Comparison of ENCODE assay signal across 9 cellular contexts in the genomic region with DNA sequence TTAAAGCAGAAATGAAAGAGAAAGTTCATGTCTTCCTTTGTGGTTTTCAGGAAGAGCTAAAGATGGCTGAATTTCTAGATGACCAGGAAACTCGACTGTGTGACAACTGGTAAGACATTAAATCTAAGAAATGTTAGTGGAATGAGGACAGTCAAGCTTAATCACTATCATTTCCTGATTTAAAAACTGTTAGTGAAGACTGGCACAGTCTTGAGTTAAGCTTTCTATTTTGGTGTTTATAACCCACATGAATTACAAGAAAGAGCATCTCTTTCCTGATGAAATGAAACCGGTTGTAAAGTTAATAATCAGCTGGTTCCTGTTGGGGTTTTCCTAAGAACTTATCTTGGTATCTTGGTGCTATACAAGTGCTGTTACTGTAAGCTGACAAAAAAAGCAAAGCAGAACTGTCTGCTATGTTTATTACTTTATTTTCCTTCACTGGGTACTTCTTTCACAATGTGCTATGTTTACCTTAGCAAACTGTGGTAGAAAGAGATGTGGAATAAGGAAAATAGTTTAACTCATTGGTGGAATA. TPM values are rescaled to one million over a fixed set of nuclear protein-coding genes. Genes with fewer than 3 reads are reported as not detected.
DNase-seq lines count a peak whose midpoint lies in the region; ATAC-seq, FAIRE-seq and TF ChIP-seq lines count a peak whose summit lies in the region.
"Had no signal": no experiment of that assay in that cellular context is flagged by ENCODE, and none has a peak within 500 bp of the region (broad histone marks: within the 10 kb centered on the region; RNA-seq: fewer than 3 reads in every experiment).

No MANE protein-coding gene starts in this region.

- H3K27me3 ChIP-seq in heart right ventricle: no peaks in the 10 kb centered on the region
- no peaks in the 10 kb centered on the region for H3K27me3 ChIP-seq in astrocyte (ENCODE audit: insufficient read depth, low read length)
- no peaks in the 10 kb centered on the region for H3K27me3 ChIP-seq in muscle layer of duodenum (ENCODE audit: low read depth, low read length)

- peaks cover 31% of the 10 kb centered on the region for H4K20me1 ChIP-seq in astrocyte (ENCODE audit: insufficient read depth, low read length)

- peaks cover 16% of the 10 kb centered on the region for H3K4me1 Mint-ChIP-seq in astrocyte (ENCODE audit: low read depth, unreplicated experiment)

- H3K79me2 ChIP-seq in astrocyte (ENCODE audit: insufficient read depth, low read length): peaks cover 58% of the 10 kb centered on the region

- H3K36me3 ChIP-seq in heart right ventricle (peaks cover 0 to 44% (median 8%) of the 10 kb centered on the region in 9 donors), astrocyte (ENCODE audit: insufficient read depth, low read length) (peaks cover 12% of the 10 kb centered on the region), muscle layer of duodenum (ENCODE audit: control insufficient read depth in 1 of 2, insufficient read depth in 2 of 2, low read length in 2 of 2) (peaks cover 11 to 15% of the 10 kb centered on the region in 2 donors)

- H3K4me3 Mint-ChIP-seq in astrocyte (ENCODE audit: unreplicated experiment): no peak overlapping the region

- H3K4me2 ChIP-seq in astrocyte (ENCODE audit: low read length): peak overlapping the region; percentile 23

- H3K4me1 ChIP-seq in heart right ventricle (peaks cover 3 to 80% (median 64%) of the 10 kb centered on the region in 9 donors), astrocyte (ENCODE audit: insufficient read depth, low read length) (peaks cover 7% of the 10 kb centered on the region), muscle layer of duodenum (ENCODE audit: control insufficient read depth in 1 of 2, insufficient read depth in 2 of 2, low read length in 2 of 2) (peaks cover 16 to 37% of the 10 kb centered on the region in 2 donors)

- H3K9me3 ChIP-seq in heart right ventricle (no peaks in the 10 kb centered on the region), astrocyte (ENCODE audit: insufficient read depth, low read depth, low read length) (no peaks in the 10 kb centered on the region), muscle layer of duodenum (ENCODE audit: control insufficient read depth in 1 of 2, low read length in 2 of 2) (no peaks in the 10 kb centered on the region)

- no peak for DNase-seq in heart right ventricle
- no peak for DNase-seq in Right ventricle myocardium inferior (ENCODE audit: missing footprints)
- peak; percentile 84 for DNase-seq in Jurkat, Clone E6-1 (ENCODE audit: low read depth, low spot score)
- no peak for DNase-seq in astrocyte (ENCODE audit: low read depth)
- DNase-seq in HTR-8/SVneo (ENCODE audit: insufficient read length, low spot score): no peak
- DNase-seq in AG08396 (ENCODE audit: low spot score): no peak
- no peak for DNase-seq in SHP77 treated with DMSO at 0.1 percent for 48 hours (lab: John Stamatoyannopoulos, UW)

- peaks cover 4% of the 10 kb centered on the region for H3K36me3 Mint-ChIP-seq in astrocyte (ENCODE audit: low read depth, unreplicated experiment)

- FAIRE-seq in astrocyte (lab: Jason Lieb, UNC) (no peak), HTR-8/SVneo (lab: Jason Lieb, UNC) (no peak)

- no peaks in the 10 kb centered on the region for H3K9me3 Mint-ChIP-seq in astrocyte (ENCODE audit: unreplicated experiment)
- H3K9me3 Mint-ChIP-seq: brain had no signal

- 15 to 28% methylated on average over 2 of the region's 2 CpGs for WGBS in heart right ventricle, 2 donors

- H3K4me3 ChIP-seq in heart right ventricle (peak overlapping the region in 6 of 10 donors; percentile 4 to 37 (median 17)), astrocyte (ENCODE audit: insufficient read depth, low read depth, low read length) (no peak overlapping the region), muscle layer of duodenum (ENCODE audit: low read depth in 1 of 2, low read length in 2 of 2) (peak overlapping the region; percentile 1 to 22)
- H3K4me3 ChIP-seq in Jurkat, Clone E6-1 (ENCODE audit: low read length): peak overlapping the region; percentile 13; the same call in 1 of the 2 replicates

- intact Hi-C loops in heart right ventricle (cut with DNase I) (no loop called here), Right ventricle myocardium inferior (cut with DNase I) (no loop called here)

- H3K27ac Mint-ChIP-seq in astrocyte (ENCODE audit: unreplicated experiment): peak overlapping the region; percentile 12

- H2AFZ ChIP-seq in astrocyte (ENCODE audit: low read depth, low read length): no peak overlapping the region

- H3K27ac ChIP-seq in heart right ventricle (peak overlapping the region in 9 of 10 donors; percentile 53 to 90 (median 65)), astrocyte (ENCODE audit: low read depth, low read length) (no peak overlapping the region), muscle layer of duodenum (ENCODE audit: low read length) (peak overlapping the region; percentile 78)

- H3K9ac ChIP-seq in astrocyte (ENCODE audit: low read length): no peak overlapping the region

- no peaks in the 10 kb centered on the region for H3K27me3 Mint-ChIP-seq in astrocyte (ENCODE audit: low read depth, unreplicated experiment)
- H3K27me3 Mint-ChIP-seq: brain had no signal

- TF ChIP-seq CTCF in heart right ventricle (IDR thresholded peaks at IDR 0.05): no peak
- no peak for TF ChIP-seq CTCF in astrocyte (IDR thresholded peaks at IDR 0.05; ENCODE audit: insufficient read depth, low read depth, low read length)

- peak in 1 of 8 donors; percentile 27 for ATAC-seq in heart right ventricle
- no peak for ATAC-seq in Right ventricle myocardium inferior

RNA-seq across cellular contexts. Expression of a gene that starts 5.2 kb away (rescaled TPM):
- total RNA-seq in heart right ventricle: 10 to 100 TPM; 14.7 to 72.5 (median 27.7) TPM
- 10 to 100 TPM in 1 of 2 donors, 1 to 10 TPM in 1; 7.8 to 18.1 TPM for polyA plus RNA-seq in heart right ventricle
- 20.7 TPM for total RNA-seq in Right ventricle myocardium inferior
- polyA plus RNA-seq in Jurkat, Clone E6-1 (2012; ENCODE audit: insufficient read depth, insufficient read length): 16.3 TPM
- total RNA-seq in astrocyte: 35.6 TPM in 2 replicates

RNA-seq across cellular contexts. Expression of a gene that starts 21.9 kb away (rescaled TPM):
- total RNA-seq in heart right ventricle: 10 to 100 TPM; 12.1 to 26.3 (median 18.3) TPM
- 1 to 10 TPM; 3.6 to 8.2 TPM for polyA plus RNA-seq in heart right ventricle
- 18.0 TPM for total RNA-seq in Right ventricle myocardium inferior
- polyA plus RNA-seq in Jurkat, Clone E6-1 (2012; ENCODE audit: insufficient read depth, insufficient read length): 14.2 TPM
- 32.8 and 35.2 TPM in 2 replicates for total RNA-seq in astrocyte
